14 cellular contexts compared by ENCODE assay signal in genomic region chr6:90414352-90414751, GRCh38.
A peak's percentile ranks its signal among the peaks of the same experiment; 100 is the strongest.
DNase-seq lines count a peak whose midpoint lies in the region; ATAC-seq and TF ChIP-seq lines count a peak whose summit lies in the region.
"Had no signal": no experiment of that assay in that cellular context is flagged by ENCODE, and none has a peak within 500 bp of the region (broad histone marks: within the 10 kb centered on the region; RNA-seq: fewer than 3 reads in every experiment).

No MANE protein-coding gene starts in this region.

- CTCF ChIA-PET in HCT116 (lab: Charles Lee): interaction anchor here (1.4 kb wide), 1 partner anchor 21 kb away, joined by 3 read pairs; no protein-coding TSS in a partner anchor
- CTCF ChIA-PET in PC-3 (lab: Charles Lee): no interaction called here

- H3K79me2 ChIP-seq in HCT116 (ENCODE audit: insufficient read depth, low read length) (no peaks in the 10 kb centered on the region), PC-3 (ENCODE audit: low read length) (no peaks in the 10 kb centered on the region)

- H3K4me1 Mint-ChIP-seq in T-helper 1 cell treated with Interleukin-12 subunit alpha and Interleukin-12 subunit beta and Interleukin-4 antibody, amounts not matched to agents 30 μg/mL and 1 μg/mL, for 36 hours (ENCODE audit: low read depth): peaks cover 58% of the 10 kb centered on the region
- peaks cover 48% of the 10 kb centered on the region for H3K4me1 Mint-ChIP-seq in activated naive CD8-positive, alpha-beta T cell treated with anti-CD3 and anti-CD28 coated beads for 36 hours
- peaks cover 31 to 44% of the 10 kb centered on the region in 2 donors for H3K4me1 Mint-ChIP-seq in natural killer cell treated with Interleukin-12 subunit alpha and Interleukin-12 subunit beta and Interleukin-15 and Interleukin-18, amount 100 ng/mL, for 72 hours (ENCODE audit: low read depth in 2 of 2)

- H2AFZ ChIP-seq in HCT116 (ENCODE audit: low read depth, low read length, poor library complexity, severe bottlenecking) (peak overlapping the region; percentile 64), PC-3 (ENCODE audit: low read length) (no peak overlapping the region)

- H3K4me2 ChIP-seq in HCT116 (ENCODE audit: low read length): no peak overlapping the region
- no peak overlapping the region for H3K4me2 ChIP-seq in PC-3 (ENCODE audit: low read length)
- H3K4me2 ChIP-seq: KMS-11 had no signal

- no peak overlapping the region for H3K27ac ChIP-seq in HCT116 (ENCODE audit: low read depth, low read length)
- H3K27ac ChIP-seq in PC-3 (ENCODE audit: low read length): no peak overlapping the region
- H3K27ac ChIP-seq: breast epithelium, KMS-11 had no signal

- H3K9me2 ChIP-seq in HCT116 (ENCODE audit: insufficient read depth) (no peaks in the 10 kb centered on the region), PC-3 (replicated peaks; ENCODE audit: low read length) (no peaks in the 10 kb centered on the region)

- no peak for TF ChIP-seq POLR2A in HCT116 (IDR thresholded peaks at IDR 0.05; ENCODE audit: borderline replicate concordance, extremely low read depth, insufficient read depth, insufficient read length)

- H3K27me3 ChIP-seq in HCT116 (ENCODE audit: insufficient read depth, low read length) (no peaks in the 10 kb centered on the region), PC-3 (ENCODE audit: low read length) (no peaks in the 10 kb centered on the region)
- H3K27me3 ChIP-seq: breast epithelium, spleen had no signal

- no peaks in the 10 kb centered on the region for H3K9me3 Mint-ChIP-seq in T-helper 1 cell treated with Interleukin-12 subunit alpha and Interleukin-12 subunit beta and Interleukin-4 antibody, amounts not matched to agents 30 μg/mL and 1 μg/mL, for 36 hours
- H3K9me3 Mint-ChIP-seq in activated naive CD8-positive, alpha-beta T cell treated with anti-CD3 and anti-CD28 coated beads for 36 hours: peaks cover 1% of the 10 kb centered on the region
- peaks cover 4% of the 10 kb centered on the region for H3K9me3 Mint-ChIP-seq in natural killer cell treated with Interleukin-12 subunit alpha and Interleukin-12 subunit beta and Interleukin-15 and Interleukin-18, amount 100 ng/mL, for 72 hours

- intact Hi-C loops in HCT116 (cut with micrococcal nuclease): no loop called here
- intact Hi-C loops in PC-3 (cut with micrococcal nuclease): no loop called here

- no peaks in the 10 kb centered on the region for H3K9me3 ChIP-seq in HCT116 (ENCODE audit: control insufficient read depth in 1 of 2, insufficient read depth in 1 of 2, low read depth in 1 of 2, low read length in 2 of 2)
- no peaks in the 10 kb centered on the region for H3K9me3 ChIP-seq in PC-3 (ENCODE audit: low read length)
- H3K9me3 ChIP-seq: breast epithelium, spleen had no signal

- RAD21 ChIA-PET in HCT116 (lab: Charles Lee; ENCODE audit: low non-redundant PET in 1 of 2, low total read pairs in 2 of 2, uncharacterized antibody in 2 of 2, unreplicated experiment in 2 of 2): no interaction called here

- no TSS peak for BruUV-seq in HCT116 (replicated peaks; lab: Mats Ljungman, UMichigan)
- no TSS peak for BruUV-seq in PC-3 (replicated peaks; lab: Mats Ljungman, UMichigan)

- no peak for TF ChIP-seq RAD21 in HCT116 (IDR thresholded peaks at IDR 0.05; ENCODE audit: low read depth)

- POLR2A ChIA-PET in HCT116 (lab: Charles Lee) (no interaction called here), PC-3 (lab: Charles Lee; ENCODE audit: unreplicated experiment) (no interaction called here)

- TF ChIP-seq CTCF in HCT116 (IDR thresholded peaks at IDR 0.05 in 2 of 3, conservative IDR thresholded peaks at IDR 0.05 in 1 of 3; ENCODE audit: borderline replicate concordance in 1 of 3, insufficient read depth in 1 of 3, low read depth in 2 of 3, low read length in 2 of 3) (no peak), PC-3 (conservative IDR thresholded peaks at IDR 0.05; ENCODE audit: low read depth, low read length) (no peak)

- DNase-seq in T-helper 1 cell: no peak
- DNase-seq in HCT116 (ENCODE audit: low read depth, low spot score): no peak
- no peak for DNase-seq in activated naive CD8-positive, alpha-beta T cell treated with anti-CD3 and anti-CD28 coated beads for 36 hours
- no peak for DNase-seq in natural killer cell treated with Interleukin-12 subunit alpha and Interleukin-12 subunit beta and Interleukin-15 and Interleukin-18, amount 100 ng/mL, for 72 hours (ENCODE audit: low spot score)
- no peak for DNase-seq in PC-3
- DNase-seq: activated gamma-delta T cell had no signal

- no peaks in the 10 kb centered on the region for H3K36me3 ChIP-seq in HCT116 (ENCODE audit: control insufficient read depth in 1 of 2, insufficient read depth in 2 of 2, low read length in 2 of 2)
- no peaks in the 10 kb centered on the region for H3K36me3 ChIP-seq in PC-3 (ENCODE audit: low read depth, low read length)
- H3K36me3 ChIP-seq: breast epithelium, spleen had no signal

- peaks cover 4% of the 10 kb centered on the region for H3K27me3 Mint-ChIP-seq in T-helper 1 cell treated with Interleukin-12 subunit alpha and Interleukin-12 subunit beta and Interleukin-4 antibody, amounts not matched to agents 30 μg/mL and 1 μg/mL, for 36 hours (ENCODE audit: low read depth)
- no peaks in the 10 kb centered on the region for H3K27me3 Mint-ChIP-seq in activated naive CD8-positive, alpha-beta T cell treated with anti-CD3 and anti-CD28 coated beads for 36 hours
- H3K27me3 Mint-ChIP-seq in natural killer cell treated with Interleukin-12 subunit alpha and Interleukin-12 subunit beta and Interleukin-15 and Interleukin-18, amount 100 ng/mL, for 72 hours: no peaks in the 10 kb centered on the region

- H3F3A ChIP-seq in PC-3 (ENCODE audit: low read length, unreplicated experiment): no peaks in the 10 kb centered on the region

- H4K20me1 ChIP-seq in HCT116 (ENCODE audit: insufficient read depth) (no peaks in the 10 kb centered on the region), PC-3 (ENCODE audit: low read length) (no peaks in the 10 kb centered on the region)

- peaks cover 6% of the 10 kb centered on the region for H3K36me3 Mint-ChIP-seq in T-helper 1 cell treated with Interleukin-12 subunit alpha and Interleukin-12 subunit beta and Interleukin-4 antibody, amounts not matched to agents 30 μg/mL and 1 μg/mL, for 36 hours (ENCODE audit: low read depth)
- H3K36me3 Mint-ChIP-seq in activated naive CD8-positive, alpha-beta T cell treated with anti-CD3 and anti-CD28 coated beads for 36 hours: no peaks in the 10 kb centered on the region
- H3K36me3 Mint-ChIP-seq in natural killer cell treated with Interleukin-12 subunit alpha and Interleukin-12 subunit beta and Interleukin-15 and Interleukin-18, amount 100 ng/mL, for 72 hours: no peaks in the 10 kb centered on the region

- H3K9ac ChIP-seq in HCT116 (ENCODE audit: low read length) (no peak overlapping the region), PC-3 (ENCODE audit: low read length) (no peak overlapping the region)
- H3K9ac ChIP-seq: KMS-11 had no signal

- peak overlapping the region; percentile 79 for H3K4me3 Mint-ChIP-seq in T-helper 1 cell treated with Interleukin-12 subunit alpha and Interleukin-12 subunit beta and Interleukin-4 antibody, amounts not matched to agents 30 μg/mL and 1 μg/mL, for 36 hours
- H3K4me3 Mint-ChIP-seq in activated naive CD8-positive, alpha-beta T cell treated with anti-CD3 and anti-CD28 coated beads for 36 hours: peak overlapping the region; percentile 70
- H3K4me3 Mint-ChIP-seq in natural killer cell treated with Interleukin-12 subunit alpha and Interleukin-12 subunit beta and Interleukin-15 and Interleukin-18, amount 100 ng/mL, for 72 hours: peak overlapping the region; percentile 82

- ATAC-seq in HCT116: no peak
- ATAC-seq in natural killer cell treated with Interleukin-12 subunit alpha and Interleukin-12 subunit beta and Interleukin-15 and Interleukin-18, amount 100 ng/mL, for 72 hours: no peak
- ATAC-seq in PC-3: no peak
- ATAC-seq in HG02571 (IDR thresholded peaks at IDR 0.05; ENCODE audit: unreplicated experiment): no peak
- no peak for ATAC-seq in HG03521 (IDR thresholded peaks at IDR 0.05; ENCODE audit: unreplicated experiment)
- ATAC-seq: left lobe of liver had no signal

- H3K4me3 ChIP-seq in HCT116 (replicated peaks in 1 of 2; ENCODE audit: low read depth in 1 of 2, low read length in 2 of 2) (no peak overlapping the region), PC-3 (ENCODE audit: low read length) (no peak overlapping the region)

- H3K4me1 ChIP-seq in HCT116 (ENCODE audit: control insufficient read depth in 1 of 2, insufficient read depth in 2 of 2, low read length in 2 of 2) (peaks cover 8 to 41% of the 10 kb centered on the region in 2 experiments; a peak in 3 of 4 replicates), PC-3 (ENCODE audit: insufficient read depth, low read length) (peaks cover 25% of the 10 kb centered on the region)
- H3K4me1 ChIP-seq: breast epithelium had no signal

- peak overlapping the region; percentile 93 for H3K27ac Mint-ChIP-seq in T-helper 1 cell treated with Interleukin-12 subunit alpha and Interleukin-12 subunit beta and Interleukin-4 antibody, amounts not matched to agents 30 μg/mL and 1 μg/mL, for 36 hours
- H3K27ac Mint-ChIP-seq in activated naive CD8-positive, alpha-beta T cell treated with anti-CD3 and anti-CD28 coated beads for 36 hours: peak overlapping the region; percentile 85
- H3K27ac Mint-ChIP-seq in natural killer cell treated with Interleukin-12 subunit alpha and Interleukin-12 subunit beta and Interleukin-15 and Interleukin-18, amount 100 ng/mL, for 72 hours: peak overlapping the region; percentile 81 to 92
- H3K27ac Mint-ChIP-seq: progenitor cell of endocrine pancreas had no signal

TF ChIP-seq in HCT116, 20 proteins besides CTCF, POLR2A, EP300 and RAD21 (continues in another document):
- TF ChIP-seq YY1 (IDR thresholded peaks at IDR 0.05; ENCODE audit: extremely low read depth, insufficient replicate concordance, low read depth, low read length): no peak
- TF ChIP-seq, protein P1, sequence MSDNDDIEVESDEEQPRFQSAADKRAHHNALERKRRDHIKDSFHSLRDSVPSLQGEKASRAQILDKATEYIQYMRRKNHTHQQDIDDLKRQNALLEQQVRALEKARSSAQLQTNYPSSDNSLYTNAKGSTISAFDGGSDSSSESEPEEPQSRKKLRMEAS (IDR thresholded peaks at IDR 0.05): no peak
